1 cellular context compared by ENCODE assay signal in the genomic region with DNA sequence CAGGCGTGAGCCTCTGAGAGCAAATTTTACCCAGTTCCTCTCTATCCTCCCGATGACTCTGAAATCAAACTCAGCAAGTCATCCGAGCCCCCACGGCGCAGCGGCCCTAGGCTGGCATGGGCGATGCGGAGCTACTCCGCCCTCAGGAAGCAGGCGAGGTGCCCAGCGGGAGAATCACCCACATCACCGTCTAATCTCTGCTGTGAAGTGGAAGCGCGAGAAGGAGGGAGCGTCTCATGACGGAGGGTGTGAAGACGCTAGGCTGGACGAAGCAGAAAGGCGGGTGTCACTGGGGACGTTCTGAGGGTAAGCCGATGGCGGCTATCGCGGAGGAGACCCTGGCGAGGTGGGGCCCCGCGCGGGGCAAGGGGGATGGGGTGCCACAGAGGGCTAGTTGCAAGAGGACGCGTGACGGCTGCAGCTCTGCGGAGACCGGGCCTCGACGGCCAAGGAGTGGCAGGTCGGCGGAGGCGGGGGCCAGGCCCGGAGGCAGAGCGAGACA.
TF ChIP-seq lines count a peak whose summit lies in the region.

No MANE protein-coding gene starts in this region.

TF ChIP-seq in HCT116, 20 proteins besides CTCF, POLR2A, EP300 and RAD21 (continued from another document):
- TF ChIP-seq TCF7L2 (IDR thresholded peaks at IDR 0.05; ENCODE audit: borderline replicate concordance, extremely low read depth, insufficient read depth, insufficient read length) (no peak), POLR2AphosphoS5 (IDR thresholded peaks at IDR 0.05; ENCODE audit: low read depth, low read length) (no peak), CBX3 (IDR thresholded peaks at IDR 0.05; ENCODE audit: low read depth) (no peak), SIN3A (IDR thresholded peaks at IDR 0.05; ENCODE audit: low read depth) (no peak), EZH2 (IDR thresholded peaks at IDR 0.05) (no peak), FOSL1 (IDR thresholded peaks at IDR 0.05; ENCODE audit: low read depth) (no peak), ELF1 (IDR thresholded peaks at IDR 0.05; ENCODE audit: borderline replicate concordance, low read depth) (no peak), CEBPB (IDR thresholded peaks at IDR 0.05; ENCODE audit: low read depth) (no peak), ZFX (IDR thresholded peaks at IDR 0.05) (no peak), SRF (IDR thresholded peaks at IDR 0.05; ENCODE audit: low read depth) (no peak)
- TF ChIP-seq, protein P1, sequence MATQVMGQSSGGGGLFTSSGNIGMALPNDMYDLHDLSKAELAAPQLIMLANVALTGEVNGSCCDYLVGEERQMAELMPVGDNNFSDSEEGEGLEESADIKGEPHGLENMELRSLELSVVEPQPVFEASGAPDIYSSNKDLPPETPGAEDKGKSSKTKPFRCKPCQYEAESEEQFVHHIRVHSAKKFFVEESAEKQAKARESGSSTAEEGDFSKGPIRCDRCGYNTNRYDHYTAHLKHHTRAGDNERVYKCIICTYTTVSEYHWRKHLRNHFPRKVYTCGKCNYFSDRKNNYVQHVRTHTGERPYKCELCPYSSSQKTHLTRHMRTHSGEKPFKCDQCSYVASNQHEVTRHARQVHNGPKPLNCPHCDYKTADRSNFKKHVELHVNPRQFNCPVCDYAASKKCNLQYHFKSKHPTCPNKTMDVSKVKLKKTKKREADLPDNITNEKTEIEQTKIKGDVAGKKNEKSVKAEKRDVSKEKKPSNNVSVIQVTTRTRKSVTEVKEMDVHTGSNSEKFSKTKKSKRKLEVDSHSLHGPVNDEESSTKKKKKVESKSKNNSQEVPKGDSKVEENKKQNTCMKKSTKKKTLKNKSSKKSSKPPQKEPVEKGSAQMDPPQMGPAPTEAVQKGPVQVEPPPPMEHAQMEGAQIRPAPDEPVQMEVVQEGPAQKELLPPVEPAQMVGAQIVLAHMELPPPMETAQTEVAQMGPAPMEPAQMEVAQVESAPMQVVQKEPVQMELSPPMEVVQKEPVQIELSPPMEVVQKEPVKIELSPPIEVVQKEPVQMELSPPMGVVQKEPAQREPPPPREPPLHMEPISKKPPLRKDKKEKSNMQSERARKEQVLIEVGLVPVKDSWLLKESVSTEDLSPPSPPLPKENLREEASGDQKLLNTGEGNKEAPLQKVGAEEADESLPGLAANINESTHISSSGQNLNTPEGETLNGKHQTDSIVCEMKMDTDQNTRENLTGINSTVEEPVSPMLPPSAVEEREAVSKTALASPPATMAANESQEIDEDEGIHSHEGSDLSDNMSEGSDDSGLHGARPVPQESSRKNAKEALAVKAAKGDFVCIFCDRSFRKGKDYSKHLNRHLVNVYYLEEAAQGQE (IDR thresholded peaks at IDR 0.05; ENCODE audit: low read depth), result no peak
- TF ChIP-seq, protein P2, sequence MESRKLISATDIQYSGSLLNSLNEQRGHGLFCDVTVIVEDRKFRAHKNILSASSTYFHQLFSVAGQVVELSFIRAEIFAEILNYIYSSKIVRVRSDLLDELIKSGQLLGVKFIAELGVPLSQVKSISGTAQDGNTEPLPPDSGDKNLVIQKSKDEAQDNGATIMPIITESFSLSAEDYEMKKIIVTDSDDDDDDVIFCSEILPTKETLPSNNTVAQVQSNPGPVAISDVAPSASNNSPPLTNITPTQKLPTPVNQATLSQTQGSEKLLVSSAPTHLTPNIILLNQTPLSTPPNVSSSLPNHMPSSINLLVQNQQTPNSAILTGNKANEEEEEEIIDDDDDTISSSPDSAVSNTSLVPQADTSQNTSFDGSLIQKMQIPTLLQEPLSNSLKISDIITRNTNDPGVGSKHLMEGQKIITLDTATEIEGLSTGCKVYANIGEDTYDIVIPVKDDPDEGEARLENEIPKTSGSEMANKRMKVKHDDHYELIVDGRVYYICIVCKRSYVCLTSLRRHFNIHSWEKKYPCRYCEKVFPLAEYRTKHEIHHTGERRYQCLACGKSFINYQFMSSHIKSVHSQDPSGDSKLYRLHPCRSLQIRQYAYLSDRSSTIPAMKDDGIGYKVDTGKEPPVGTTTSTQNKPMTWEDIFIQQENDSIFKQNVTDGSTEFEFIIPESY (IDR thresholded peaks at IDR 0.05; ENCODE audit: extremely low read depth, insufficient replicate concordance, low read length), result no peak
- TF ChIP-seq, protein P3, sequence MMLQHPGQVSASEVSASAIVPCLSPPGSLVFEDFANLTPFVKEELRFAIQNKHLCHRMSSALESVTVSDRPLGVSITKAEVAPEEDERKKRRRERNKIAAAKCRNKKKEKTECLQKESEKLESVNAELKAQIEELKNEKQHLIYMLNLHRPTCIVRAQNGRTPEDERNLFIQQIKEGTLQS (IDR thresholded peaks at IDR 0.05), result no peak
